9 cellular contexts compared by ENCODE assay signal in genomic region chr7:55409474-55410225, GRCh38. TPM values are rescaled to one million over a fixed set of nuclear protein-coding genes. Genes with fewer than 3 reads are reported as not detected.
A peak's percentile ranks its signal among the peaks of the same experiment; 100 is the strongest.
DNase-seq lines count a peak whose midpoint lies in the region; ATAC-seq and TF ChIP-seq lines count a peak whose summit lies in the region.
"Had no signal": no experiment of that assay in that cellular context is flagged by ENCODE, and none has a peak within 500 bp of the region (broad histone marks: within the 10 kb centered on the region; RNA-seq: fewer than 3 reads in every experiment).

No MANE protein-coding gene starts in this region.

- POLR2A ChIA-PET in HEK293T (lab: Yijun Ruan, JAX): no interaction called here

- H3K27me3 ChIP-seq in CD4-positive, CD25-positive, alpha-beta regulatory T cell (ENCODE audit: control insufficient read depth, insufficient read depth, low read length): no peaks in the 10 kb centered on the region

- no peak overlapping the region for H3K4me3 ChIP-seq in CD4-positive, CD25-positive, alpha-beta regulatory T cell (ENCODE audit: low read depth, low read length)
- H3K4me3 ChIP-seq in fibroblast of pulmonary artery (replicated peaks; ENCODE audit: low read depth, low read length): no peak overlapping the region

- H3K27ac ChIP-seq in CD4-positive, CD25-positive, alpha-beta regulatory T cell (ENCODE audit: insufficient read depth, low read length, poor library complexity, severe bottlenecking): no peak overlapping the region

- no peak for ATAC-seq in CD4-positive, CD25-positive, alpha-beta regulatory T cell (ENCODE audit: low read depth in 2 of 2)
- ATAC-seq in GM21619 (IDR thresholded peaks at IDR 0.05; ENCODE audit: unreplicated experiment) (peak; percentile 75), GM19351 (IDR thresholded peaks at IDR 0.05; ENCODE audit: unreplicated experiment) (no peak), HG02970 (IDR thresholded peaks at IDR 0.05; ENCODE audit: low FRiP score, unreplicated experiment) (no peak)
- ATAC-seq in natural killer cell treated with Interleukin-12 subunit alpha and Interleukin-12 subunit beta and Interleukin-15 and Interleukin-18, amount 100 ng/mL, for 72 hours: no peak

- no peak for DNase-seq in CD4-positive, CD25-positive, alpha-beta regulatory T cell
- DNase-seq in NCI-H2029 (lab: John Stamatoyannopoulos, UW) (peak; percentile 53), fibroblast of pulmonary artery (ENCODE audit: low read depth) (no peak), HEK293T (ENCODE audit: extremely low spot score) (no peak)
- no peak for DNase-seq in natural killer cell treated with Interleukin-12 subunit alpha and Interleukin-12 subunit beta and Interleukin-15 and Interleukin-18, amount 100 ng/mL, for 72 hours (ENCODE audit: low spot score)

- no peaks in the 10 kb centered on the region for H3K27me3 Mint-ChIP-seq in CD4-positive, CD25-positive, alpha-beta regulatory T cell
- H3K27me3 Mint-ChIP-seq in natural killer cell treated with Interleukin-12 subunit alpha and Interleukin-12 subunit beta and Interleukin-15 and Interleukin-18, amount 100 ng/mL, for 72 hours: no peaks in the 10 kb centered on the region
- H3K27me3 Mint-ChIP-seq: brain had no signal

- no peak overlapping the region for H3K4me3 Mint-ChIP-seq in CD4-positive, CD25-positive, alpha-beta regulatory T cell
- H3K4me3 Mint-ChIP-seq in natural killer cell treated with Interleukin-12 subunit alpha and Interleukin-12 subunit beta and Interleukin-15 and Interleukin-18, amount 100 ng/mL, for 72 hours: no peak overlapping the region
- H3K4me3 Mint-ChIP-seq: brain had no signal

- peaks cover 16% of the 10 kb centered on the region for H3K36me3 Mint-ChIP-seq in CD4-positive, CD25-positive, alpha-beta regulatory T cell
- peaks cover 4% of the 10 kb centered on the region for H3K36me3 Mint-ChIP-seq in natural killer cell treated with Interleukin-12 subunit alpha and Interleukin-12 subunit beta and Interleukin-15 and Interleukin-18, amount 100 ng/mL, for 72 hours

- no peaks in the 10 kb centered on the region for H3K4me1 ChIP-seq in CD4-positive, CD25-positive, alpha-beta regulatory T cell (ENCODE audit: control insufficient read depth, insufficient read depth, low read length, poor library complexity, severe bottlenecking)

- no peaks in the 10 kb centered on the region for H3K4me1 Mint-ChIP-seq in CD4-positive, CD25-positive, alpha-beta regulatory T cell
- no peaks in the 10 kb centered on the region for H3K4me1 Mint-ChIP-seq in natural killer cell treated with Interleukin-12 subunit alpha and Interleukin-12 subunit beta and Interleukin-15 and Interleukin-18, amount 100 ng/mL, for 72 hours (ENCODE audit: low read depth in 2 of 2)
- H3K4me1 Mint-ChIP-seq: brain had no signal

- peak overlapping the region in 2 of 3 donors; percentile 15 to 69 for H3K27ac Mint-ChIP-seq in CD4-positive, CD25-positive, alpha-beta regulatory T cell
- H3K27ac Mint-ChIP-seq in natural killer cell treated with Interleukin-12 subunit alpha and Interleukin-12 subunit beta and Interleukin-15 and Interleukin-18, amount 100 ng/mL, for 72 hours: no peak overlapping the region

- peaks cover 3% of the 10 kb centered on the region for H3K36me3 ChIP-seq in CD4-positive, CD25-positive, alpha-beta regulatory T cell (ENCODE audit: control insufficient read depth, insufficient read depth, low read length)

- no peaks in the 10 kb centered on the region for H3K9me3 ChIP-seq in CD4-positive, CD25-positive, alpha-beta regulatory T cell (ENCODE audit: control insufficient read depth in 2 of 2, low read length in 2 of 2)

- CTCF ChIA-PET in HEK293T (lab: Yijun Ruan, JAX): no interaction called here

- no peaks in the 10 kb centered on the region for H3K9me3 Mint-ChIP-seq in CD4-positive, CD25-positive, alpha-beta regulatory T cell
- H3K9me3 Mint-ChIP-seq in natural killer cell treated with Interleukin-12 subunit alpha and Interleukin-12 subunit beta and Interleukin-15 and Interleukin-18, amount 100 ng/mL, for 72 hours: no peaks in the 10 kb centered on the region
- H3K9me3 Mint-ChIP-seq: brain had no signal

- peak; percentile 11 for TF ChIP-seq CTCF in fibroblast of pulmonary artery (IDR thresholded peaks at IDR 0.05; ENCODE audit: low read length, missing control alignments)

TF ChIP-seq in HEK293T, 16 proteins besides CTCF, POLR2A, EP300 and RAD21:
- TF ChIP-seq, protein P1, sequence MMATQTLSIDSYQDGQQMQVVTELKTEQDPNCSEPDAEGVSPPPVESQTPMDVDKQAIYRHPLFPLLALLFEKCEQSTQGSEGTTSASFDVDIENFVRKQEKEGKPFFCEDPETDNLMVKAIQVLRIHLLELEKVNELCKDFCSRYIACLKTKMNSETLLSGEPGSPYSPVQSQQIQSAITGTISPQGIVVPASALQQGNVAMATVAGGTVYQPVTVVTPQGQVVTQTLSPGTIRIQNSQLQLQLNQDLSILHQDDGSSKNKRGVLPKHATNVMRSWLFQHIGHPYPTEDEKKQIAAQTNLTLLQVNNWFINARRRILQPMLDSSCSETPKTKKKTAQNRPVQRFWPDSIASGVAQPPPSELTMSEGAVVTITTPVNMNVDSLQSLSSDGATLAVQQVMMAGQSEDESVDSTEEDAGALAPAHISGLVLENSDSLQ (IDR thresholded peaks at IDR 0.05): no peak
- no peak for TF ChIP-seq HDGF (IDR thresholded peaks at IDR 0.05; ENCODE audit: borderline replicate concordance)
- TF ChIP-seq SP1 (IDR thresholded peaks at IDR 0.05): no peak
- TF ChIP-seq FOXK2 (IDR thresholded peaks at IDR 0.05): no peak
- TF ChIP-seq FOXA1 (IDR thresholded peaks at IDR 0.05): no peak
- TF ChIP-seq SUZ12 (IDR thresholded peaks at IDR 0.05): no peak
- no peak for TF ChIP-seq FOXM1 (IDR thresholded peaks at IDR 0.05; ENCODE audit: borderline replicate concordance)
- TF ChIP-seq ZNF384 (IDR thresholded peaks at IDR 0.05): no peak

RNA-seq across cellular contexts. Expression of gene LANCL2, which starts 44.5 kb away (rescaled TPM):
- total RNA-seq in CD4-positive, CD25-positive, alpha-beta regulatory T cell: 7.6 TPM
- 10 to 100 TPM in 3 of 4 donors, 1 to 10 TPM in 1; 8.0 to 11.7 (median 10.5) TPM for polyA plus RNA-seq in CD4-positive, CD25-positive, alpha-beta regulatory T cell
- total RNA-seq in natural killer cell treated with Interleukin-12 subunit alpha and Interleukin-12 subunit beta and Interleukin-15 and Interleukin-18, amount 100 ng/mL, for 72 hours: 10 to 100 TPM; 14.3 to 28.2 TPM

Comparison
In these comparisons a context has a peak if more than half of its experiments do, and no peak if none do; other contexts are left out.
1. H3K27ac Mint-ChIP-seq: peak in CD4-positive, CD25-positive, alpha-beta regulatory T cell (2 of 3); none in natural killer cell treated with Interleukin-12 subunit alpha and Interleukin-12 subunit beta and Interleukin-15 and Interleukin-18, amount 100 ng/mL, for 72 hours (0 of 2).